In genomic region chr13:49265822-49266221, GRCh38 we compare ENCODE assay signal across 33 cellular contexts. TPM values are rescaled to one million over a fixed set of nuclear protein-coding genes. Genes with fewer than 3 reads are reported as not detected.
A peak's percentile ranks its signal among the peaks of the same experiment; 100 is the strongest.
DNase-seq lines count a peak whose midpoint lies in the region; ATAC-seq, FAIRE-seq and TF ChIP-seq lines count a peak whose summit lies in the region.
"Had no signal": no experiment of that assay in that cellular context is flagged by ENCODE, and none has a peak within 500 bp of the region (broad histone marks: within the 10 kb centered on the region; RNA-seq: fewer than 3 reads in every experiment).

No MANE protein-coding gene starts in this region.

- no peak overlapping the region for H3K9ac ChIP-seq in astrocyte (ENCODE audit: low read length)
- H3K9ac ChIP-seq in smooth muscle cell (ENCODE audit: low read depth): no peak overlapping the region
- H3K9ac ChIP-seq: BLaER1 had no signal

- no peak overlapping the region for H3K4me3 ChIP-seq in ACC112 (ENCODE audit: low read depth, low read length)
- H3K4me3 ChIP-seq in astrocyte (ENCODE audit: insufficient read depth, low read depth, low read length): no peak overlapping the region
- no peak overlapping the region for H3K4me3 ChIP-seq in fibroblast of the aortic adventitia (ENCODE audit: low read depth, low read length)
- no peak overlapping the region for H3K4me3 ChIP-seq in smooth muscle cell
- H3K4me3 ChIP-seq in pancreas: no peak overlapping the region
- H3K4me3 ChIP-seq: BLaER1, HAP-1, Peyer's patch, SJSA1 had no signal

- DNase-seq in H4 (ENCODE audit: low spot score) (peak; percentile 27), astrocyte (ENCODE audit: low read depth) (peak; percentile 75), fibroblast of the aortic adventitia (ENCODE audit: low read depth) (peak; percentile 34), smooth muscle cell (lab: John Stamatoyannopoulos, UW; ENCODE audit: unreplicated experiment) (no peak), Kasumi-1 (lab: John Stamatoyannopoulos, UW) (no peak), pancreas (no peak), GM13977 (ENCODE audit: low spot score) (no peak)
- DNase-seq: 8988T; activated CD8-positive, alpha-beta memory T cell treated with anti-CD3 and anti-CD28 coated beads for 24 hours; activated naive CD4-positive, alpha-beta T cell treated with anti-CD3 and anti-CD28 coated beads for 36 hours; activated T-cell treated with anti-CD3 and anti-CD28 coated beads, Interleukin-2, amount 50 U/mL, for 24 hours; anterior cingulate cortex; Caco-2; cerebellar nuclear complex; DND-41; effector CD4-positive, alpha-beta T cell; head of caudate nucleus; left colon; NCI-H446 treated with DMSO at 0.1 percent for 48 hours; nucleus accumbens; Peyer's patch; retina; stimulated activated CD4-positive, alpha-beta T cell treated with anti-CD3 and anti-CD28 coated beads, Interleukin-12 subunit alpha, Interleukin-12 subunit beta, amount 100 ng/mL, for 4 hours; stimulated activated naive CD8-positive, alpha-beta T cell treated with anti-CD3 and anti-CD28 coated beads, Interleukin-15, amount 100 ng/mL, for 72 hours; T-helper 1 cell; trophoblast cell had no signal

- no peaks in the 10 kb centered on the region for H4K20me1 ChIP-seq in astrocyte (ENCODE audit: insufficient read depth, low read length)
- no peaks in the 10 kb centered on the region for H4K20me1 ChIP-seq in smooth muscle cell (ENCODE audit: low read depth)
- H4K20me1 ChIP-seq: BLaER1 had no signal

- TF ChIP-seq CTCF in astrocyte (IDR thresholded peaks at IDR 0.05; ENCODE audit: insufficient read depth, low read depth, low read length) (no peak), fibroblast of the aortic adventitia (IDR thresholded peaks at IDR 0.05; ENCODE audit: insufficient read depth, low read length) (no peak), smooth muscle cell (IDR thresholded peaks at IDR 0.05; ENCODE audit: borderline replicate concordance, insufficient read depth, poor library complexity, severe bottlenecking) (no peak), pancreas (IDR thresholded peaks at IDR 0.05) (no peak), GM13977 (IDR thresholded peaks at IDR 0.05; ENCODE audit: extremely low read depth, insufficient read depth, missing control alignments) (no peak)

- H3K4me2 ChIP-seq in astrocyte (ENCODE audit: low read length) (no peak overlapping the region), smooth muscle cell (no peak overlapping the region)
- H3K4me2 ChIP-seq: BLaER1 had no signal

- peaks cover 2% of the 10 kb centered on the region for H3K4me1 Mint-ChIP-seq in astrocyte (ENCODE audit: low read depth, unreplicated experiment)
- H3K4me1 Mint-ChIP-seq: memory B cell; stimulated activated naive CD8-positive, alpha-beta T cell treated with anti-CD3 and anti-CD28 coated beads, Interleukin-15, amount 100 ng/mL, for 72 hours had no signal

- 54% methylated on average over 2 of the region's 2 CpGs for WGBS in smooth muscle cell (ENCODE audit: low lambda C conversion rate)
- WGBS in pancreas, 2 donors: 76 to 84% methylated on average over 2 of the region's 2 CpGs

- H3K79me2 ChIP-seq in ACC112 (ENCODE audit: control insufficient read depth, insufficient read depth, low read length, unreplicated experiment) (no peaks in the 10 kb centered on the region), astrocyte (ENCODE audit: insufficient read depth, low read length) (no peaks in the 10 kb centered on the region), smooth muscle cell (ENCODE audit: low read depth) (no peaks in the 10 kb centered on the region)

- no peaks in the 10 kb centered on the region for H3K9me3 ChIP-seq in astrocyte (ENCODE audit: insufficient read depth, low read depth, low read length)
- no peaks in the 10 kb centered on the region for H3K9me3 ChIP-seq in smooth muscle cell (replicated peaks; ENCODE audit: low read depth)
- no peaks in the 10 kb centered on the region for H3K9me3 ChIP-seq in pancreas
- H3K9me3 ChIP-seq: BLaER1, Caco-2, HAP-1, Peyer's patch, SJSA1 had no signal

- FAIRE-seq in astrocyte (lab: Jason Lieb, UNC) (no peak), pancreas (lab: Jason Lieb, UNC) (no peak)
- FAIRE-seq: GM18507 had no signal

- H2AFZ ChIP-seq in ACC112 (ENCODE audit: low read length, unreplicated experiment) (no peak overlapping the region), astrocyte (ENCODE audit: low read depth, low read length) (no peak overlapping the region), smooth muscle cell (ENCODE audit: low read depth) (no peak overlapping the region)

- H3K27ac ChIP-seq in ACC112 (ENCODE audit: low read depth, low read length): peak overlapping the region; percentile 42; the same call in 1 of the 2 replicates
- no peak overlapping the region for H3K27ac ChIP-seq in astrocyte (ENCODE audit: low read depth, low read length)
- H3K27ac ChIP-seq in smooth muscle cell (ENCODE audit: low read depth): no peak overlapping the region
- H3K27ac ChIP-seq in pancreas: no peak overlapping the region
- H3K27ac ChIP-seq: BLaER1, Peyer's patch, SJSA1 had no signal

- intact Hi-C loops in pancreas (cut with DNase I): no loop called here

- peaks cover 14% of the 10 kb centered on the region for H3K36me3 Mint-ChIP-seq in astrocyte (ENCODE audit: low read depth, unreplicated experiment)

- H3K27me3 ChIP-seq in ACC112 (ENCODE audit: insufficient read depth, low read length): no peaks in the 10 kb centered on the region
- H3K27me3 ChIP-seq in astrocyte (ENCODE audit: insufficient read depth, low read length): no peaks in the 10 kb centered on the region
- no peaks in the 10 kb centered on the region for H3K27me3 ChIP-seq in smooth muscle cell (ENCODE audit: low read depth)
- no peaks in the 10 kb centered on the region for H3K27me3 ChIP-seq in pancreas
- H3K27me3 ChIP-seq: BLaER1, Peyer's patch, SJSA1 had no signal

- H3K4me1 ChIP-seq in ACC112 (ENCODE audit: control insufficient read depth, insufficient read depth, low read length, unreplicated experiment) (no peaks in the 10 kb centered on the region), astrocyte (ENCODE audit: insufficient read depth, low read length) (no peaks in the 10 kb centered on the region), smooth muscle cell (ENCODE audit: low read depth) (no peaks in the 10 kb centered on the region), pancreas (no peaks in the 10 kb centered on the region)
- H3K4me1 ChIP-seq: BLaER1, Caco-2, HAP-1, Peyer's patch had no signal

- ATAC-seq in pancreas: no peak
- ATAC-seq: left colon; stimulated activated naive CD8-positive, alpha-beta T cell treated with anti-CD3 and anti-CD28 coated beads, Interleukin-15, amount 100 ng/mL, for 72 hours had no signal

- no peaks in the 10 kb centered on the region for H3K27me3 Mint-ChIP-seq in astrocyte (ENCODE audit: low read depth, unreplicated experiment)
- H3K27me3 Mint-ChIP-seq: activated T-cell treated with anti-CD3 and anti-CD28 coated beads, Interleukin-2, amount 50 U/mL, for 24 hours; memory B cell; stimulated activated naive CD8-positive, alpha-beta T cell treated with anti-CD3 and anti-CD28 coated beads, Interleukin-15, amount 100 ng/mL, for 72 hours had no signal

- no peaks in the 10 kb centered on the region for H3F3A ChIP-seq in smooth muscle cell (ENCODE audit: low read depth)

- in situ Hi-C loops in GM13977 (cut with MboI; ENCODE audit: low pct_unique_long_range_greater_than_20kb, low sequenced_read_pairs, unreplicated experiment): no loop called here

- no peaks in the 10 kb centered on the region for H3K9me3 Mint-ChIP-seq in astrocyte (ENCODE audit: unreplicated experiment)
- H3K9me3 Mint-ChIP-seq: activated naive CD4-positive, alpha-beta T cell treated with anti-CD3 and anti-CD28 coated beads for 36 hours; activated T-cell treated with anti-CD3 and anti-CD28 coated beads, Interleukin-2, amount 50 U/mL, for 24 hours; memory B cell; stimulated activated naive CD8-positive, alpha-beta T cell treated with anti-CD3 and anti-CD28 coated beads, Interleukin-15, amount 100 ng/mL, for 72 hours had no signal

- peaks cover 6% of the 10 kb centered on the region; the same call in 1 of the 2 replicates for H3K36me3 ChIP-seq in ACC112 (ENCODE audit: insufficient read depth, low read length)
- H3K36me3 ChIP-seq in astrocyte (ENCODE audit: insufficient read depth, low read length): no peaks in the 10 kb centered on the region
- peaks cover 12% of the 10 kb centered on the region for H3K36me3 ChIP-seq in smooth muscle cell (ENCODE audit: low read depth)
- H3K36me3 ChIP-seq in pancreas: peaks cover 0 to 8% (median 6%) of the 10 kb centered on the region in 3 donors

- no peak overlapping the region for H3K27ac Mint-ChIP-seq in astrocyte (ENCODE audit: unreplicated experiment)
- H3K27ac Mint-ChIP-seq: activated naive CD4-positive, alpha-beta T cell treated with anti-CD3 and anti-CD28 coated beads for 36 hours; activated T-cell treated with anti-CD3 and anti-CD28 coated beads, Interleukin-2, amount 50 U/mL, for 24 hours; memory B cell had no signal

- no peak overlapping the region for H3K4me3 Mint-ChIP-seq in astrocyte (ENCODE audit: unreplicated experiment)
- H3K4me3 Mint-ChIP-seq: activated naive CD4-positive, alpha-beta T cell treated with anti-CD3 and anti-CD28 coated beads for 36 hours; activated T-cell treated with anti-CD3 and anti-CD28 coated beads, Interleukin-2, amount 50 U/mL, for 24 hours; memory B cell; stimulated activated naive CD8-positive, alpha-beta T cell treated with anti-CD3 and anti-CD28 coated beads, Interleukin-15, amount 100 ng/mL, for 72 hours had no signal

RNA-seq across cellular contexts. Expression of gene CDADC1, which starts 18.1 kb away (rescaled TPM):
- 1.3 and 3.1 TPM in 2 replicates for total RNA-seq in H4 (2014; rRNA removed; shearing (Covaris generic))
- total RNA-seq in astrocyte (7.0 and 7.2 TPM in 2 replicates), fibroblast of the aortic adventitia (ENCODE audit: low replicate concordance) (3.8 and 9.1 TPM in 2 replicates), smooth muscle cell (7.0 and 11.1 TPM in 2 replicates), pancreas (1 to 10 TPM; 3.2 to 4.4 (median 3.6) TPM)
- polyA plus RNA-seq in smooth muscle cell (15.8 and 22.6 TPM in 2 replicates), pancreas (1 to 10 TPM; 2.5 to 3.7 TPM)

RNA-seq across cellular contexts. Expression of gene MLNR, which starts 45.7 kb away (rescaled TPM):
- total RNA-seq in H4 (2014; rRNA removed; shearing (Covaris generic)): not detected in 2 replicates
- total RNA-seq in astrocyte (not detected in 2 replicates), fibroblast of the aortic adventitia (ENCODE audit: low replicate concordance) (not detected in 2 replicates), smooth muscle cell (not detected in 2 replicates), pancreas (not detected)
- polyA plus RNA-seq in smooth muscle cell (not detected in 2 replicates), pancreas (not detected)
- total RNA-seq: activated naive CD4-positive, alpha-beta T cell treated with anti-CD3 and anti-CD28 coated beads for 36 hours; Caco-2; epithelial cell of proximal tubule; left colon; Peyer's patch; SJSA1 had no signal

Comparison
In these comparisons a context has a peak if more than half of its experiments do, and no peak if none do; other contexts are left out.
1. DNase-seq: peak in H4 (single experiment), astrocyte (single experiment) and fibroblast of the aortic adventitia (single experiment); none in smooth muscle cell (single experiment), Kasumi-1 (0 of 2), pancreas (0 of 6) and GM13977 (single experiment).